33 cellular contexts compared by ENCODE assay signal in genomic region chr2:240702640-240703011, GRCh38. TPM values are rescaled to one million over a fixed set of nuclear protein-coding genes. Genes with fewer than 3 reads are reported as not detected.
"Had no signal": no experiment of that assay in that cellular context is flagged by ENCODE, and none has a peak within 500 bp of the region (broad histone marks: within the 10 kb centered on the region; RNA-seq: fewer than 3 reads in every experiment).

No MANE protein-coding gene starts in this region.

- H3K27ac ChIP-seq: breast epithelium, epithelial cell of prostate, esophagus squamous epithelium, heart right ventricle, parathyroid adenoma, skin epidermis, thoracic aorta, upper lobe of left lung, vagina had no signal

- H3K4me3 ChIP-seq: breast epithelium, esophagus squamous epithelium, heart right ventricle, skin epidermis, thoracic aorta, upper lobe of left lung, vagina had no signal

- H3K27me3 ChIP-seq: vagina had no signal

- H3K4me1 ChIP-seq: breast epithelium, esophagus squamous epithelium, parathyroid adenoma, upper lobe of left lung, vagina had no signal

- DNase-seq: activated CD4-positive, alpha-beta T cell treated with anti-CD3 and anti-CD28 coated beads for 1 hour; activated CD8-positive, alpha-beta memory T cell treated with anti-CD3 and anti-CD28 coated beads, Interleukin-2, amount 10 ng/mL, durations not matched to agents 7 days and 5 days; activated CD8-positive, alpha-beta T cell treated with anti-CD3 and anti-CD28 coated beads, Interleukin-2, amount 10 ng/mL, durations not matched to agents 7 days and 5 days; activated naive CD4-positive, alpha-beta T cell treated with anti-CD3 and anti-CD28 coated beads, Interleukin-2, amount 10 ng/mL, durations not matched to agents 7 days and 5 days; activated naive CD8-positive, alpha-beta T cell treated with anti-CD3 and anti-CD28 coated beads, Interleukin-2, amount 50 U/mL, for 24 hours; activated T-cell treated with anti-CD3 and anti-CD28 coated beads, Interleukin-2, amount 50 U/mL, for 48 hours; amygdala; effector CD8-positive, alpha-beta T cell; esophagus squamous epithelium; foreskin melanocyte; kidney glomerular epithelial cell; mammary epithelial cell; occipital lobe; stimulated activated CD4-positive, alpha-beta T cell treated with anti-CD3 and anti-CD28 coated beads, Interleukin-4, amount 100 ng/mL, for 24 hours had no signal

- ATAC-seq: activated CD8-positive, alpha-beta memory T cell treated with anti-CD3 and anti-CD28 coated beads, Interleukin-2, amount 10 ng/mL, durations not matched to agents 7 days and 5 days; activated CD8-positive, alpha-beta T cell treated with anti-CD3 and anti-CD28 coated beads, Interleukin-2, amount 10 ng/mL, durations not matched to agents 7 days and 5 days; activated naive CD8-positive, alpha-beta T cell treated with anti-CD3 and anti-CD28 coated beads, Interleukin-2, amount 50 U/mL, for 24 hours; sciatic nerve; stimulated activated effector memory CD8-positive, alpha-beta T cell treated with anti-CD3 and anti-CD28 coated beads, Interleukin-12 subunit alpha, Interleukin-12 subunit beta, amount 100 ng/mL, for 72 hours had no signal

- H3K36me3 Mint-ChIP-seq: activated CD8-positive, alpha-beta memory T cell treated with anti-CD3 and anti-CD28 coated beads, Interleukin-2, amount 10 ng/mL, durations not matched to agents 7 days and 5 days; activated naive CD4-positive, alpha-beta T cell treated with anti-CD3 and anti-CD28 coated beads, Interleukin-2, amount 10 ng/mL, durations not matched to agents 7 days and 5 days had no signal

- H3K9me3 ChIP-seq: breast epithelium, esophagus squamous epithelium, heart right ventricle, thoracic aorta, upper lobe of left lung, vagina had no signal

- H3K9ac ChIP-seq: parathyroid adenoma had no signal

- H3K27ac Mint-ChIP-seq: activated CD8-positive, alpha-beta memory T cell treated with anti-CD3 and anti-CD28 coated beads, Interleukin-2, amount 10 ng/mL, durations not matched to agents 7 days and 5 days; activated CD8-positive, alpha-beta T cell treated with anti-CD3 and anti-CD28 coated beads, Interleukin-2, amount 10 ng/mL, durations not matched to agents 7 days and 5 days; activated naive CD4-positive, alpha-beta T cell treated with anti-CD3 and anti-CD28 coated beads, Interleukin-2, amount 10 ng/mL, durations not matched to agents 7 days and 5 days; activated naive CD8-positive, alpha-beta T cell treated with anti-CD3 and anti-CD28 coated beads, Interleukin-2, amount 50 U/mL, for 24 hours; activated T-helper 2 cell treated with anti-CD3 and anti-CD28 coated beads, Interferon-gamma antibody, Interleukin-2, Interleukin-4, amounts not matched to agents 10 μg/mL and 5 μg/mL and 100 μg/mL, durations not matched to agents 14 hours and 24 hours and 36 hours; stimulated activated effector memory CD8-positive, alpha-beta T cell treated with anti-CD3 and anti-CD28 coated beads, Interleukin-12 subunit alpha, Interleukin-12 subunit beta, amount 100 ng/mL, for 72 hours; stimulated activated naive CD8-positive, alpha-beta T cell treated with anti-CD3 and anti-CD28 coated beads, Interleukin-15, Interleukin-2, amounts not matched to agents 100 ng/mL and 50 ng/mL, for 24 hours had no signal

- H3K36me3 ChIP-seq: breast epithelium, esophagus squamous epithelium, heart right ventricle, thoracic aorta, upper lobe of left lung, vagina had no signal

- H2AFZ ChIP-seq: parathyroid adenoma had no signal

- H3K4me3 Mint-ChIP-seq: activated CD8-positive, alpha-beta memory T cell treated with anti-CD3 and anti-CD28 coated beads, Interleukin-2, amount 10 ng/mL, durations not matched to agents 7 days and 5 days; activated CD8-positive, alpha-beta T cell treated with anti-CD3 and anti-CD28 coated beads, Interleukin-2, amount 10 ng/mL, durations not matched to agents 7 days and 5 days; activated naive CD4-positive, alpha-beta T cell treated with anti-CD3 and anti-CD28 coated beads, Interleukin-2, amount 10 ng/mL, durations not matched to agents 7 days and 5 days; activated naive CD8-positive, alpha-beta T cell treated with anti-CD3 and anti-CD28 coated beads, Interleukin-2, amount 50 U/mL, for 24 hours; central memory CD8-positive, alpha-beta T cell; stimulated activated effector memory CD8-positive, alpha-beta T cell treated with anti-CD3 and anti-CD28 coated beads, Interleukin-12 subunit alpha, Interleukin-12 subunit beta, amount 100 ng/mL, for 72 hours; stimulated activated naive CD8-positive, alpha-beta T cell treated with anti-CD3 and anti-CD28 coated beads, Interleukin-15, Interleukin-2, amounts not matched to agents 100 ng/mL and 50 ng/mL, for 24 hours had no signal

- H3K9me3 Mint-ChIP-seq: activated naive CD4-positive, alpha-beta T cell treated with anti-CD3 and anti-CD28 coated beads, Interleukin-2, amount 10 ng/mL, durations not matched to agents 7 days and 5 days; activated naive CD8-positive, alpha-beta T cell treated with anti-CD3 and anti-CD28 coated beads, Interleukin-2, amount 50 U/mL, for 24 hours; activated T-helper 2 cell treated with anti-CD3 and anti-CD28 coated beads, Interferon-gamma antibody, Interleukin-2, Interleukin-4, amounts not matched to agents 10 μg/mL and 5 μg/mL and 100 μg/mL, durations not matched to agents 14 hours and 24 hours and 36 hours; central memory CD8-positive, alpha-beta T cell; stimulated activated effector memory CD8-positive, alpha-beta T cell treated with anti-CD3 and anti-CD28 coated beads, Interleukin-12 subunit alpha, Interleukin-12 subunit beta, amount 100 ng/mL, for 72 hours; stimulated activated naive CD8-positive, alpha-beta T cell treated with anti-CD3 and anti-CD28 coated beads, Interleukin-15, Interleukin-2, amounts not matched to agents 100 ng/mL and 50 ng/mL, for 24 hours had no signal

RNA-seq across cellular contexts. Expression of gene AQP12A, which starts 11.0 kb away (rescaled TPM):
- total RNA-seq: activated CD8-positive, alpha-beta memory T cell treated with anti-CD3 and anti-CD28 coated beads, Interleukin-2, amount 10 ng/mL, durations not matched to agents 7 days and 5 days; activated CD8-positive, alpha-beta T cell treated with anti-CD3 and anti-CD28 coated beads, Interleukin-2, amount 10 ng/mL, durations not matched to agents 7 days and 5 days; activated T-helper 2 cell treated with anti-CD3 and anti-CD28 coated beads, Interferon-gamma antibody, Interleukin-2, Interleukin-4, amounts not matched to agents 10 μg/mL and 5 μg/mL and 100 μg/mL, durations not matched to agents 14 hours and 24 hours and 36 hours; breast epithelium; dermis microvascular lymphatic vessel endothelial cell; esophagus squamous epithelium; glomerular endothelial cell; heart right ventricle; liver; mammary epithelial cell; mucosa of gallbladder; occipital lobe; sciatic nerve; subcutaneous adipose tissue; thoracic aorta; upper lobe of left lung; vagina had no signal
- polyA plus RNA-seq: heart right ventricle, liver, mammary epithelial cell, neural cell had no signal

RNA-seq across cellular contexts. Expression of gene AQP12B, which starts 19.9 kb away (rescaled TPM):
- total RNA-seq: activated CD8-positive, alpha-beta memory T cell treated with anti-CD3 and anti-CD28 coated beads, Interleukin-2, amount 10 ng/mL, durations not matched to agents 7 days and 5 days; activated CD8-positive, alpha-beta T cell treated with anti-CD3 and anti-CD28 coated beads, Interleukin-2, amount 10 ng/mL, durations not matched to agents 7 days and 5 days; activated T-helper 2 cell treated with anti-CD3 and anti-CD28 coated beads, Interferon-gamma antibody, Interleukin-2, Interleukin-4, amounts not matched to agents 10 μg/mL and 5 μg/mL and 100 μg/mL, durations not matched to agents 14 hours and 24 hours and 36 hours; breast epithelium; dermis microvascular lymphatic vessel endothelial cell; esophagus squamous epithelium; glomerular endothelial cell; heart right ventricle; liver; mammary epithelial cell; mucosa of gallbladder; occipital lobe; sciatic nerve; subcutaneous adipose tissue; thoracic aorta; upper lobe of left lung; vagina had no signal
- polyA plus RNA-seq: liver, mammary epithelial cell, neural cell had no signal
